18 cellular contexts compared by ENCODE assay signal in the genomic region with DNA sequence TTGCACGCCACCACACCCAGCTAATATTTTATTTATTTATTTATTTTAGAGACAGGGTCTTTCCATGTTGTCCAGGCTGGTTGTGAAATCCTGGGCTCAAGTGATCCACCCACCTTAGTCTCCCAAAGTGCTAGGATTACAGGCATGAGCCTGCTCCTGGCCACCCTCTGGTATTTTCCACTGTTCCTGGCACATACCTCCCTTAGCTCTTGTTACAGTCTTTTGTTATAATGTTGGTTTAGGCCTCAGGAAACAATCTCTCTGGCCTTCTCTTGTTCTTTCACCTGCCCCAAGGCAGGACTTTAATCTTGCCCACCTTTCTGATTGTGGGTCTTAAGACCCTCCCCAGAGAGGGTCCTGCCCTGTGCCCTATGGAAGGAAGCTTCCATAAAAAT. TPM values are rescaled to one million over a fixed set of nuclear protein-coding genes. Genes with fewer than 3 reads are reported as not detected.
DNase-seq lines count a peak whose midpoint lies in the region; ATAC-seq and TF ChIP-seq lines count a peak whose summit lies in the region.
"Had no signal": no experiment of that assay in that cellular context is flagged by ENCODE, and none has a peak within 500 bp of the region (broad histone marks: within the 10 kb centered on the region; RNA-seq: fewer than 3 reads in every experiment).

No MANE protein-coding gene starts in this region.

- 98 to 100% methylated on average over 1 of the region's 1 CpG for WGBS in heart right ventricle, 2 donors

- no peak for ATAC-seq in T-helper 17 cell
- no peak for ATAC-seq in natural killer cell treated with Interleukin-12 subunit alpha and Interleukin-12 subunit beta and Interleukin-15 and Interleukin-18, amount 100 ng/mL, for 72 hours
- ATAC-seq in heart right ventricle: no peak

- H3K9me3 ChIP-seq in T-helper 17 cell (ENCODE audit: control insufficient read depth, low read length, poor library complexity, severe bottlenecking) (no peaks in the 10 kb centered on the region), HAP-1 (no peaks in the 10 kb centered on the region), heart right ventricle (no peaks in the 10 kb centered on the region)
- H3K9me3 ChIP-seq: esophagus squamous epithelium had no signal

- intact Hi-C loops in activated CD4-positive, alpha-beta T cell treated with anti-CD3 and anti-CD28 coated beads, Interleukin-2, amount 10 ng/mL, durations not matched to agents 24 days and 14 days (cut with micrococcal nuclease): no loop called here
- intact Hi-C loops in heart right ventricle (cut with DNase I): no loop called here

- peaks cover 17% of the 10 kb centered on the region for H3K36me3 Mint-ChIP-seq in activated CD4-positive, alpha-beta T cell treated with anti-CD3 and anti-CD28 coated beads, Interleukin-2, amount 10 ng/mL, durations not matched to agents 24 days and 14 days (ENCODE audit: low read depth)
- H3K36me3 Mint-ChIP-seq in T-helper 17 cell (ENCODE audit: low read depth): no peaks in the 10 kb centered on the region
- H3K36me3 Mint-ChIP-seq in natural killer cell treated with Interleukin-12 subunit alpha and Interleukin-12 subunit beta and Interleukin-15 and Interleukin-18, amount 100 ng/mL, for 72 hours: no peaks in the 10 kb centered on the region

- H3K27ac ChIP-seq in heart right ventricle: peak overlapping the region in 1 of 10 donors; percentile 26
- H3K27ac ChIP-seq: brain microvascular endothelial cell, GM23248 had no signal

- H3K4me1 Mint-ChIP-seq in activated CD4-positive, alpha-beta T cell treated with anti-CD3 and anti-CD28 coated beads, Interleukin-2, amount 10 ng/mL, durations not matched to agents 24 days and 14 days: peaks cover 34% of the 10 kb centered on the region
- peaks cover 31% of the 10 kb centered on the region for H3K4me1 Mint-ChIP-seq in T-helper 17 cell
- H3K4me1 Mint-ChIP-seq in natural killer cell treated with Interleukin-12 subunit alpha and Interleukin-12 subunit beta and Interleukin-15 and Interleukin-18, amount 100 ng/mL, for 72 hours (ENCODE audit: low read depth in 2 of 2): peaks cover 41 to 44% of the 10 kb centered on the region in 2 donors

- DNase-seq in activated CD4-positive, alpha-beta T cell treated with anti-CD3 and anti-CD28 coated beads, Interleukin-2, amount 10 ng/mL, durations not matched to agents 24 days and 14 days: no peak
- DNase-seq in activated CD4-positive, alpha-beta T cell treated with anti-CD3 and anti-CD28 coated beads for 4 hours: no peak
- peak; percentile 3 for DNase-seq in COLO668 (lab: John Stamatoyannopoulos, UW; ENCODE audit: unreplicated experiment)
- DNase-seq in T-helper 17 cell: no peak
- DNase-seq in natural killer cell treated with Interleukin-12 subunit alpha and Interleukin-12 subunit beta and Interleukin-15 and Interleukin-18, amount 100 ng/mL, for 72 hours (ENCODE audit: low spot score): no peak
- DNase-seq in HAP-1 (ENCODE audit: low spot score in 2 of 2): no peak
- no peak for DNase-seq in inferior parietal cortex (ENCODE audit: extremely low spot score)
- no peak for DNase-seq in heart right ventricle
- DNase-seq: activated CD8-positive, alpha-beta memory T cell treated with anti-CD3 and anti-CD28 coated beads for 24 hours; activated gamma-delta T cell treated with Interleukin-2 at 50 U/mL for 16 hours; brain microvascular endothelial cell; dermis blood vessel endothelial cell; esophagus squamous epithelium; GM23248; head of caudate nucleus; NCI-H187; NCI-H524 had no signal

- TF ChIP-seq CTCF in heart right ventricle (IDR thresholded peaks at IDR 0.05): no peak

- peak overlapping the region; percentile 59 for H3K4me3 Mint-ChIP-seq in activated CD4-positive, alpha-beta T cell treated with anti-CD3 and anti-CD28 coated beads, Interleukin-2, amount 10 ng/mL, durations not matched to agents 24 days and 14 days
- no peak overlapping the region for H3K4me3 Mint-ChIP-seq in T-helper 17 cell
- peak overlapping the region; percentile 63 for H3K4me3 Mint-ChIP-seq in natural killer cell treated with Interleukin-12 subunit alpha and Interleukin-12 subunit beta and Interleukin-15 and Interleukin-18, amount 100 ng/mL, for 72 hours
- H3K4me3 Mint-ChIP-seq: memory B cell had no signal

- H3K27me3 ChIP-seq in HAP-1 (ENCODE audit: low read depth): no peaks in the 10 kb centered on the region
- no peaks in the 10 kb centered on the region for H3K27me3 ChIP-seq in heart right ventricle
- H3K27me3 ChIP-seq: brain microvascular endothelial cell, esophagus squamous epithelium had no signal

- H3K9me3 Mint-ChIP-seq in activated CD4-positive, alpha-beta T cell treated with anti-CD3 and anti-CD28 coated beads, Interleukin-2, amount 10 ng/mL, durations not matched to agents 24 days and 14 days: no peaks in the 10 kb centered on the region
- H3K9me3 Mint-ChIP-seq in natural killer cell treated with Interleukin-12 subunit alpha and Interleukin-12 subunit beta and Interleukin-15 and Interleukin-18, amount 100 ng/mL, for 72 hours: no peaks in the 10 kb centered on the region
- H3K9me3 Mint-ChIP-seq: memory B cell had no signal

- in situ Hi-C loops in HAP-1 (cut with MboI; ENCODE audit: low sequenced_read_pairs): no loop called here

- no peak overlapping the region for H3K27ac Mint-ChIP-seq in activated CD4-positive, alpha-beta T cell treated with anti-CD3 and anti-CD28 coated beads, Interleukin-2, amount 10 ng/mL, durations not matched to agents 24 days and 14 days
- peak overlapping the region; percentile 94 for H3K27ac Mint-ChIP-seq in T-helper 17 cell
- peak overlapping the region; percentile 42 to 68 for H3K27ac Mint-ChIP-seq in natural killer cell treated with Interleukin-12 subunit alpha and Interleukin-12 subunit beta and Interleukin-15 and Interleukin-18, amount 100 ng/mL, for 72 hours
- H3K27ac Mint-ChIP-seq: memory B cell had no signal

- H3K4me1 ChIP-seq in HAP-1: peaks cover 5% of the 10 kb centered on the region
- peaks cover 0 to 39% (median 31%) of the 10 kb centered on the region in 9 donors for H3K4me1 ChIP-seq in heart right ventricle

- H3K36me3 ChIP-seq in HAP-1 (replicated peaks): no peaks in the 10 kb centered on the region
- H3K36me3 ChIP-seq in heart right ventricle: peaks cover 0 to 3% (median 0%) of the 10 kb centered on the region in 9 donors
- H3K36me3 ChIP-seq: brain microvascular endothelial cell, esophagus squamous epithelium had no signal

- H3K4me3 ChIP-seq in HAP-1: no peak overlapping the region
- no peak overlapping the region for H3K4me3 ChIP-seq in heart right ventricle
- H3K4me3 ChIP-seq: esophagus squamous epithelium, GM23248 had no signal

- no peaks in the 10 kb centered on the region for H3K27me3 Mint-ChIP-seq in activated CD4-positive, alpha-beta T cell treated with anti-CD3 and anti-CD28 coated beads, Interleukin-2, amount 10 ng/mL, durations not matched to agents 24 days and 14 days
- H3K27me3 Mint-ChIP-seq in T-helper 17 cell: no peaks in the 10 kb centered on the region
- H3K27me3 Mint-ChIP-seq in natural killer cell treated with Interleukin-12 subunit alpha and Interleukin-12 subunit beta and Interleukin-15 and Interleukin-18, amount 100 ng/mL, for 72 hours: no peaks in the 10 kb centered on the region
- H3K27me3 Mint-ChIP-seq: memory B cell had no signal

RNA-seq across cellular contexts. Expression of a gene that starts 3.6 kb away (rescaled TPM):
- total RNA-seq in activated CD4-positive, alpha-beta T cell treated with anti-CD3 and anti-CD28 coated beads, Interleukin-2, amount 10 ng/mL, durations not matched to agents 24 days and 14 days: 126 and 131 TPM in 2 replicates
- total RNA-seq in T-helper 17 cell: 100 to 1,000 TPM; 462 to 497 TPM
- 100 to 1,000 TPM; 111 to 149 TPM for total RNA-seq in natural killer cell treated with Interleukin-12 subunit alpha and Interleukin-12 subunit beta and Interleukin-15 and Interleukin-18, amount 100 ng/mL, for 72 hours
- total RNA-seq in heart right ventricle: 10 to 100 TPM; 23.5 to 46.9 (median 34.8) TPM
- polyA plus RNA-seq in heart right ventricle: 10 to 100 TPM; 22.3 to 31.5 TPM

RNA-seq across cellular contexts. Expression of a gene that starts 55.0 kb away (rescaled TPM):
- total RNA-seq in activated CD4-positive, alpha-beta T cell treated with anti-CD3 and anti-CD28 coated beads, Interleukin-2, amount 10 ng/mL, durations not matched to agents 24 days and 14 days: 128 TPM in 2 replicates
- total RNA-seq in T-helper 17 cell (100 to 1,000 TPM; 418 to 474 TPM), heart right ventricle (10 to 100 TPM; 20.1 to 28.8 (median 24.9) TPM)
- total RNA-seq in natural killer cell treated with Interleukin-12 subunit alpha and Interleukin-12 subunit beta and Interleukin-15 and Interleukin-18, amount 100 ng/mL, for 72 hours: 100 to 1,000 TPM in 1 of 2 donors, 10 to 100 TPM in 1; 75.2 to 154 TPM
- 10 to 100 TPM; 10.0 to 15.4 TPM for polyA plus RNA-seq in heart right ventricle
